ENCODE assay signal across 11 cellular contexts in genomic region chr5:115624994-115625393, GRCh38. TPM values are rescaled to one million over a fixed set of nuclear protein-coding genes. Genes with fewer than 3 reads are reported as not detected.
DNase-seq lines count a peak whose midpoint lies in the region; ATAC-seq and TF ChIP-seq lines count a peak whose summit lies in the region.
"Had no signal": no experiment of that assay in that cellular context is flagged by ENCODE, and none has a peak within 500 bp of the region (broad histone marks: within the 10 kb centered on the region; RNA-seq: fewer than 3 reads in every experiment).

No MANE protein-coding gene starts in this region.

- WGBS in upper lobe of left lung, 2 donors = 41 to 42% methylated on average over 3 of the region's 3 CpGs

- H3K27me3 ChIP-seq in WERI-Rb-1 (ENCODE audit: insufficient read depth, low read depth, severe bottlenecking) (no peaks in the 10 kb centered on the region), upper lobe of left lung (no peaks in the 10 kb centered on the region)

- H3K27me3 Mint-ChIP-seq in activated naive CD4-positive, alpha-beta T cell treated with anti-CD3 and anti-CD28 coated beads, Interleukin-2, amount 50 U/mL, for 24 hours = no peaks in the 10 kb centered on the region
- H3K27me3 Mint-ChIP-seq in type B pancreatic cell = no peaks in the 10 kb centered on the region

- peaks cover 22 to 32% (median 30%) of the 10 kb centered on the region in 4 donors for H3K4me1 ChIP-seq in upper lobe of left lung

- peaks cover 3% of the 10 kb centered on the region for H3K36me3 Mint-ChIP-seq in activated naive CD4-positive, alpha-beta T cell treated with anti-CD3 and anti-CD28 coated beads, Interleukin-2, amount 50 U/mL, for 24 hours
- peaks cover 4 to 11% of the 10 kb centered on the region in 2 donors for H3K36me3 Mint-ChIP-seq in activated naive CD4-positive, alpha-beta T cell treated with anti-CD3 and anti-CD28 coated beads, Interleukin-2, amount 50 U/mL, for 72 hours
- peaks cover 15% of the 10 kb centered on the region for H3K36me3 Mint-ChIP-seq in type B pancreatic cell

- H3K36me3 ChIP-seq in WERI-Rb-1 (peaks cover 27% of the 10 kb centered on the region), upper lobe of left lung (peaks cover 0 to 12% (median 2%) of the 10 kb centered on the region in 4 donors)

- peaks cover 34% of the 10 kb centered on the region for H3K4me1 Mint-ChIP-seq in activated naive CD4-positive, alpha-beta T cell treated with anti-CD3 and anti-CD28 coated beads, Interleukin-2, amount 50 U/mL, for 24 hours
- H3K4me1 Mint-ChIP-seq in type B pancreatic cell (ENCODE audit: unreplicated experiment) = peaks cover 21% of the 10 kb centered on the region

- TF ChIP-seq POLR2A in upper lobe of left lung (IDR thresholded peaks at IDR 0.05) (no peak), GM18505 (IDR thresholded peaks at IDR 0.05; ENCODE audit: borderline replicate concordance, extremely low read depth, insufficient read depth, insufficient read length) (no peak)

- no peak for ATAC-seq in activated naive CD4-positive, alpha-beta T cell treated with anti-CD3 and anti-CD28 coated beads, Interleukin-2, amount 50 U/mL, for 72 hours
- ATAC-seq in upper lobe of left lung (ENCODE audit: low FRiP score in 2 of 2) = no peak
- no peak for ATAC-seq in GM18505 (IDR thresholded peaks at IDR 0.05; ENCODE audit: unreplicated experiment)

- H3K4me3 ChIP-seq in WERI-Rb-1 (ENCODE audit: low read depth, low read length) (peak overlapping the region; percentile 84), upper lobe of left lung (peak overlapping the region; percentile 65 to 95 (median 84))

- peak overlapping the region; percentile 2 for H3K27ac Mint-ChIP-seq in activated naive CD4-positive, alpha-beta T cell treated with anti-CD3 and anti-CD28 coated beads, Interleukin-2, amount 50 U/mL, for 24 hours
- peak overlapping the region in 1 of 2 donors; percentile 63 for H3K27ac Mint-ChIP-seq in activated naive CD4-positive, alpha-beta T cell treated with anti-CD3 and anti-CD28 coated beads, Interleukin-2, amount 50 U/mL, for 72 hours
- no peak overlapping the region for H3K27ac Mint-ChIP-seq in type B pancreatic cell

- no peak for TF ChIP-seq EP300 in upper lobe of left lung (IDR thresholded peaks at IDR 0.05)

- no peak for DNase-seq in activated naive CD4-positive, alpha-beta T cell treated with anti-CD3 and anti-CD28 coated beads, Interleukin-2, amount 50 U/mL, for 72 hours (ENCODE audit: low spot score in 2 of 2)
- no peak for DNase-seq in WERI-Rb-1
- DNase-seq in kidney tubule cell (ENCODE audit: low spot score) = peak; percentile 10
- no peak for DNase-seq in upper lobe of left lung
- DNase-seq in HK-2 (ENCODE audit: unreplicated experiment) = no peak
- no peak for DNase-seq in type B pancreatic cell (ENCODE audit: extremely low spot score, unreplicated experiment)
- DNase-seq: activated T-cell treated with anti-CD3 and anti-CD28 coated beads, Interleukin-2, amount 50 U/mL, for 48 hours; GDM1 had no signal

- TF ChIP-seq CTCF in WERI-Rb-1 (IDR thresholded peaks at IDR 0.05; ENCODE audit: low read depth, low read length) (no peak), upper lobe of left lung (IDR thresholded peaks at IDR 0.05) (no peak), type B pancreatic cell (conservative IDR thresholded peaks at IDR 0.05) (no peak)

- H3K9me3 Mint-ChIP-seq in activated naive CD4-positive, alpha-beta T cell treated with anti-CD3 and anti-CD28 coated beads, Interleukin-2, amount 50 U/mL, for 24 hours = no peaks in the 10 kb centered on the region
- no peaks in the 10 kb centered on the region for H3K9me3 Mint-ChIP-seq in activated naive CD4-positive, alpha-beta T cell treated with anti-CD3 and anti-CD28 coated beads, Interleukin-2, amount 50 U/mL, for 72 hours
- H3K9me3 Mint-ChIP-seq in type B pancreatic cell = no peaks in the 10 kb centered on the region
- H3K9me3 Mint-ChIP-seq: nephron progenitor cell had no signal

- no peak overlapping the region for H3K4me3 Mint-ChIP-seq in activated naive CD4-positive, alpha-beta T cell treated with anti-CD3 and anti-CD28 coated beads, Interleukin-2, amount 50 U/mL, for 24 hours
- H3K4me3 Mint-ChIP-seq in type B pancreatic cell = no peak overlapping the region
- H3K4me3 Mint-ChIP-seq: nephron progenitor cell had no signal

- H3K9me3 ChIP-seq in WERI-Rb-1 (ENCODE audit: severe bottlenecking) = no peaks in the 10 kb centered on the region
- H3K9me3 ChIP-seq in upper lobe of left lung = no peaks in the 10 kb centered on the region

- no peak overlapping the region; the same call in 1 of the 2 replicates for H3K27ac ChIP-seq in WERI-Rb-1
- H3K27ac ChIP-seq in upper lobe of left lung = peak overlapping the region; percentile 89 to 98 (median 96)

RNA-seq across cellular contexts. Expression of gene TMED7, which starts 0.8 kb away (rescaled TPM):
- 10 to 100 TPM; 33.1 to 38.4 TPM for total RNA-seq in activated naive CD4-positive, alpha-beta T cell treated with anti-CD3 and anti-CD28 coated beads, Interleukin-2, amount 50 U/mL, for 72 hours
- total RNA-seq in upper lobe of left lung (100 to 1,000 TPM in 3 of 6 donors, 10 to 100 TPM in 3; 16.8 to 116 (median 99.6) TPM), type B pancreatic cell (ENCODE audit: low replicate concordance) (77.2 and 102 TPM in 2 replicates)

RNA-seq across cellular contexts. Expression of gene TICAM2, which starts 22.7 kb away (rescaled TPM):
- under 1 TPM; 0.66 to 0.91 TPM for total RNA-seq in activated naive CD4-positive, alpha-beta T cell treated with anti-CD3 and anti-CD28 coated beads, Interleukin-2, amount 50 U/mL, for 72 hours
- total RNA-seq in upper lobe of left lung (1 to 10 TPM in 4 of 6 donors, under 1 TPM in 2; 0.30 to 6.7 (median 1.8) TPM), type B pancreatic cell (ENCODE audit: low replicate concordance) (0.59 and 1.1 TPM in 2 replicates)
